ENCODE assay signal across 12 cellular contexts in genomic region chr1:245599413-245600174, GRCh38.
DNase-seq lines count a peak whose midpoint lies in the region; ATAC-seq and TF ChIP-seq lines count a peak whose summit lies in the region.
"Had no signal": no experiment of that assay in that cellular context is flagged by ENCODE, and none has a peak within 500 bp of the region (broad histone marks: within the 10 kb centered on the region; RNA-seq: fewer than 3 reads in every experiment).

No MANE protein-coding gene starts in this region.

- TF ChIP-seq RAD21 in SK-N-SH (IDR thresholded peaks at IDR 0.05; ENCODE audit: low read length) = no peak

- H2AK5ac ChIP-seq in H9 (ENCODE audit: insufficient read length, low read length) = no peak overlapping the region

- H3K4me1 Mint-ChIP-seq in H9 = peaks cover 2 to 3% of the 10 kb centered on the region in 2 experiments; a peak in 1 of 4 replicates
- H3K4me1 Mint-ChIP-seq in activated T-helper 1 cell treated with anti-CD3 and anti-CD28 coated beads, Interleukin-12 subunit alpha, Interleukin-12 subunit beta, Interleukin-2, Interleukin-4 antibody, amounts not matched to agents 30 ng/mL and 10 ng/mL and 1 ng/mL, durations not matched to agents 14 hours and 24 hours and 36 hours (ENCODE audit: low read depth) = no peaks in the 10 kb centered on the region
- H3K4me1 Mint-ChIP-seq: stimulated activated naive B cell treated with anti-CD40 and anti-IgM and Interleukin-4, amounts not matched to agents 10 μg/mL and 1 μg/mL and 100 μg/mL, for 72 hours had no signal

- no CpG with 5 or more reads among the region's 15 CpGs for WGBS in H9 (ENCODE audit: extremely low coverage, insufficient read length, low lambda C conversion rate)
- WGBS in SK-N-SH (ENCODE audit: low lambda C conversion rate) = 69% methylated on average over 15 of the region's 15 CpGs
- whole genome bisulfite sequencing in heart left ventricle, 4 donors = 55 to 60% (median 58%) methylated on average over 15 of the region's 15 CpGs
- 4% methylated on average over 13 of the region's 15 CpGs for WGBS in smooth muscle cell (ENCODE audit: low lambda C conversion rate)

- no peaks in the 10 kb centered on the region for H3K9me2 ChIP-seq in SK-N-SH

- no peaks in the 10 kb centered on the region for H3K4me1 ChIP-seq in H9 (ENCODE audit: insufficient read depth, low read length)
- peaks cover 10 to 53% of the 10 kb centered on the region in 2 experiments; a peak in 3 of 4 replicates for H3K4me1 ChIP-seq in SK-N-SH (ENCODE audit: control insufficient read depth in 1 of 2, insufficient read depth in 2 of 2, low read depth in 1 of 2, low read length in 1 of 2)
- H3K4me1 ChIP-seq in heart left ventricle = peaks cover 0 to 17% (median 12%) of the 10 kb centered on the region in 12 donors
- peaks cover 15% of the 10 kb centered on the region for H3K4me1 ChIP-seq in smooth muscle cell (ENCODE audit: low read depth)

- H3K9me3 ChIP-seq in H9 (ENCODE audit: control insufficient read depth, low read depth, low read length) (no peaks in the 10 kb centered on the region), SK-N-SH (no peaks in the 10 kb centered on the region), heart left ventricle (peaks cover 0 to 2% (median 0%) of the 10 kb centered on the region in 12 donors), smooth muscle cell (replicated peaks; ENCODE audit: low read depth) (no peaks in the 10 kb centered on the region)

- H2AFZ ChIP-seq in H9 (ENCODE audit: low read length) = no peak overlapping the region
- no peak overlapping the region for H2AFZ ChIP-seq in SK-N-SH (ENCODE audit: low read depth)
- H2AFZ ChIP-seq in smooth muscle cell (ENCODE audit: low read depth) = no peak overlapping the region

- H3K4ac ChIP-seq in H9 (ENCODE audit: low read depth, low read length) = no peak overlapping the region

- H3K4me3 ChIP-seq in SK-N-SH (ENCODE audit: low read depth in 2 of 2, low read length in 1 of 2) (no peak overlapping the region), heart left ventricle (peak overlapping the region in 4 of 12 donors; percentile 1 to 14 (median 7)), smooth muscle cell (no peak overlapping the region)

- POLR2A ChIA-PET in SK-N-SH (lab: Yijun Ruan, JAX) = no interaction called here

- no peak overlapping the region for H3K4me3 Mint-ChIP-seq in H9
- no peak overlapping the region for H3K4me3 Mint-ChIP-seq in activated T-helper 1 cell treated with anti-CD3 and anti-CD28 coated beads, Interleukin-12 subunit alpha, Interleukin-12 subunit beta, Interleukin-2, Interleukin-4 antibody, amounts not matched to agents 30 ng/mL and 10 ng/mL and 1 ng/mL, durations not matched to agents 14 hours and 24 hours and 36 hours
- H3K4me3 Mint-ChIP-seq: activated naive CD8-positive, alpha-beta T cell; stimulated activated naive B cell treated with anti-CD40 and anti-IgM and Interleukin-4, amounts not matched to agents 10 μg/mL and 1 μg/mL and 100 μg/mL, for 72 hours had no signal

- no peak overlapping the region for H3T11ph ChIP-seq in H9 (ENCODE audit: low read length)

- H3K36me3 Mint-ChIP-seq in H9 (ENCODE audit: insufficient read depth in 1 of 3, low read depth in 3 of 3) = no peaks in the 10 kb centered on the region
- H3K36me3 Mint-ChIP-seq in activated T-helper 1 cell treated with anti-CD3 and anti-CD28 coated beads, Interleukin-12 subunit alpha, Interleukin-12 subunit beta, Interleukin-2, Interleukin-4 antibody, amounts not matched to agents 30 ng/mL and 10 ng/mL and 1 ng/mL, durations not matched to agents 14 hours and 24 hours and 36 hours (ENCODE audit: low read depth) = no peaks in the 10 kb centered on the region
- H3K36me3 Mint-ChIP-seq: activated naive CD8-positive, alpha-beta T cell; stimulated activated naive B cell treated with anti-CD40 and anti-IgM and Interleukin-4, amounts not matched to agents 10 μg/mL and 1 μg/mL and 100 μg/mL, for 72 hours had no signal

- H3K27ac Mint-ChIP-seq in H9 = peak overlapping the region in 1 of 3 experiments; percentile 40; a peak in 1 of 7 replicates
- no peak overlapping the region for H3K27ac Mint-ChIP-seq in activated T-helper 1 cell treated with anti-CD3 and anti-CD28 coated beads, Interleukin-12 subunit alpha, Interleukin-12 subunit beta, Interleukin-2, Interleukin-4 antibody, amounts not matched to agents 30 ng/mL and 10 ng/mL and 1 ng/mL, durations not matched to agents 14 hours and 24 hours and 36 hours
- H3K27ac Mint-ChIP-seq: activated naive CD8-positive, alpha-beta T cell; stimulated activated naive B cell treated with anti-CD40 and anti-IgM and Interleukin-4, amounts not matched to agents 10 μg/mL and 1 μg/mL and 100 μg/mL, for 72 hours had no signal

- H3K23me2 ChIP-seq in H9 (ENCODE audit: insufficient read length, low read depth, low read length, poor library complexity, severe bottlenecking) = no peaks in the 10 kb centered on the region

- no peaks in the 10 kb centered on the region for H3K79me1 ChIP-seq in H9 (ENCODE audit: insufficient read depth, low read depth, low read length, poor library complexity, severe bottlenecking)

- no peak for TF ChIP-seq EP300 in SK-N-SH (IDR thresholded peaks at IDR 0.05; ENCODE audit: borderline replicate concordance in 1 of 2, low read depth in 1 of 2, low read length in 1 of 2)

- no peak overlapping the region for H2BK15ac ChIP-seq in H9 (ENCODE audit: low read depth, low read length)

- no peaks in the 10 kb centered on the region for H3K9me3 Mint-ChIP-seq in H9
- no peaks in the 10 kb centered on the region for H3K9me3 Mint-ChIP-seq in activated T-helper 1 cell treated with anti-CD3 and anti-CD28 coated beads, Interleukin-12 subunit alpha, Interleukin-12 subunit beta, Interleukin-2, Interleukin-4 antibody, amounts not matched to agents 30 ng/mL and 10 ng/mL and 1 ng/mL, durations not matched to agents 14 hours and 24 hours and 36 hours

- H2BK12ac ChIP-seq in H9 (ENCODE audit: insufficient read length, low read depth, low read length) = no peak overlapping the region

- DNase-seq in H9 (peak; percentile 28), SK-N-SH (no peak), heart left ventricle (peak in 2 of 5 donors; percentile 47 to 53), smooth muscle cell (lab: John Stamatoyannopoulos, UW; ENCODE audit: unreplicated experiment) (peak; percentile 74), HPDE6-E6E7 (ENCODE audit: extremely low spot score) (no peak)
- no peak for DNase-seq in activated CD4-positive, CD25-positive, alpha-beta regulatory T cell treated with anti-CD3 and anti-CD28 coated beads, Interleukin-2, amount 50 U/mL, for 72 hours
- DNase-seq in activated T-helper 1 cell treated with anti-CD3 and anti-CD28 coated beads, Interleukin-12 subunit alpha, Interleukin-12 subunit beta, Interleukin-2, Interleukin-4 antibody, amounts not matched to agents 30 ng/mL and 10 ng/mL and 1 ng/mL, durations not matched to agents 14 hours and 24 hours and 36 hours (ENCODE audit: low spot score) = no peak
- DNase-seq: NCI-H1417 treated with DMSO at 0.1 percent for 48 hours; stimulated activated naive B cell treated with anti-CD40 and anti-IgM and Interleukin-4, amounts not matched to agents 10 μg/mL and 1 μg/mL and 100 μg/mL, for 72 hours; T-helper 9 cell had no signal

- H3K18ac ChIP-seq in H9 (ENCODE audit: insufficient read length, low read depth, low read length) = no peak overlapping the region

- no peak overlapping the region for H4K5ac ChIP-seq in H9 (ENCODE audit: insufficient read length, low read depth, low read length)

- TF ChIP-seq CTCF in H9 (conservative IDR thresholded peaks at IDR 0.05) (no peak), SK-N-SH (IDR thresholded peaks at IDR 0.05) (no peak), heart left ventricle (IDR thresholded peaks at IDR 0.05) (no peak), smooth muscle cell (IDR thresholded peaks at IDR 0.05; ENCODE audit: borderline replicate concordance, insufficient read depth, poor library complexity, severe bottlenecking) (no peak)

- peaks cover 2% of the 10 kb centered on the region; the same call in 1 of the 2 replicates for H3K27me3 Mint-ChIP-seq in H9 (ENCODE audit: low read depth)
- peaks cover 5% of the 10 kb centered on the region for H3K27me3 Mint-ChIP-seq in activated T-helper 1 cell treated with anti-CD3 and anti-CD28 coated beads, Interleukin-12 subunit alpha, Interleukin-12 subunit beta, Interleukin-2, Interleukin-4 antibody, amounts not matched to agents 30 ng/mL and 10 ng/mL and 1 ng/mL, durations not matched to agents 14 hours and 24 hours and 36 hours (ENCODE audit: insufficient read depth)
- H3K27me3 Mint-ChIP-seq: activated naive CD8-positive, alpha-beta T cell had no signal

- no peak overlapping the region for H4K8ac ChIP-seq in H9 (replicated peaks; ENCODE audit: insufficient read length, low read depth, low read length)

- no peak overlapping the region for H2BK20ac ChIP-seq in H9 (ENCODE audit: low read depth, low read length, poor library complexity, severe bottlenecking)

- H3K9ac ChIP-seq in H9 (ENCODE audit: extremely low read depth, insufficient read length, low read length) (no peak overlapping the region), SK-N-SH (no peak overlapping the region), smooth muscle cell (ENCODE audit: low read depth) (peak overlapping the region; percentile 85)

- H4K20me1 ChIP-seq in H9 (ENCODE audit: control insufficient read depth, insufficient read depth, insufficient read length) (no peaks in the 10 kb centered on the region), SK-N-SH (ENCODE audit: insufficient read depth) (no peaks in the 10 kb centered on the region), smooth muscle cell (ENCODE audit: low read depth) (no peaks in the 10 kb centered on the region)

- peaks cover 0 to 37% of the 10 kb centered on the region in 2 experiments for H3K36me3 ChIP-seq in SK-N-SH (replicated peaks in 1 of 2; ENCODE audit: control insufficient read depth in 1 of 2, insufficient read depth in 2 of 2, low read length in 1 of 2)
- H3K36me3 ChIP-seq in heart left ventricle = no peaks in the 10 kb centered on the region
- no peaks in the 10 kb centered on the region for H3K36me3 ChIP-seq in smooth muscle cell (ENCODE audit: low read depth)

- peak; percentile 34 to 85 (median 59) for ATAC-seq in heart left ventricle
- ATAC-seq in GM21360 (IDR thresholded peaks at IDR 0.05; ENCODE audit: unreplicated experiment) = no peak
- ATAC-seq: stimulated activated naive B cell treated with anti-CD40 and anti-IgM and Interleukin-4, amounts not matched to agents 10 μg/mL and 1 μg/mL and 100 μg/mL, for 72 hours had no signal

- no peak overlapping the region for H2BK120ac ChIP-seq in H9 (ENCODE audit: low read depth, low read length, poor library complexity, severe bottlenecking)

- H3K79me2 ChIP-seq in H9 (ENCODE audit: insufficient read depth, low read length) = no peaks in the 10 kb centered on the region
- H3K79me2 ChIP-seq in SK-N-SH (ENCODE audit: insufficient read depth) = no peaks in the 10 kb centered on the region
- peaks cover 25% of the 10 kb centered on the region for H3K79me2 ChIP-seq in smooth muscle cell (ENCODE audit: low read depth)

- no peak overlapping the region for H3K23ac ChIP-seq in H9 (ENCODE audit: insufficient read length, low read depth, low read length)

- CTCF ChIA-PET in SK-N-SH (lab: Yijun Ruan, JAX) = interaction anchor here (0.6 to 1.7 kb wide), 3 partner anchors 443 to 446 kb away, joined by 3 to 7 read pairs (median 3); no protein-coding TSS in a partner anchor

- H3K27me3 ChIP-seq in H9 (ENCODE audit: insufficient read depth, low read length) (no peaks in the 10 kb centered on the region), SK-N-SH (ENCODE audit: insufficient read depth) (no peaks in the 10 kb centered on the region), heart left ventricle (peaks cover 0 to 15% (median 0%) of the 10 kb centered on the region in 9 donors), smooth muscle cell (ENCODE audit: low read depth) (no peaks in the 10 kb centered on the region)

- H3K27ac ChIP-seq in H9 (ENCODE audit: insufficient read length, low read depth, low read length) = no peak overlapping the region
- peak overlapping the region; percentile 28 to 74; a peak in 3 of 4 replicates for H3K27ac ChIP-seq in SK-N-SH (ENCODE audit: low read depth in 2 of 2, low read length in 1 of 2)
- peak overlapping the region in 3 of 12 donors; percentile 42 to 72 (median 56) for H3K27ac ChIP-seq in heart left ventricle
- H3K27ac ChIP-seq in smooth muscle cell (ENCODE audit: low read depth) = peak overlapping the region; percentile 97

- H3K4me2 ChIP-seq in H9 (ENCODE audit: insufficient read depth, insufficient read length, low read length) (no peak overlapping the region), SK-N-SH (no peak overlapping the region; the same call in 1 of the 2 replicates), smooth muscle cell (peak overlapping the region; percentile 67)

- no peak for TF ChIP-seq POLR2A in heart left ventricle (IDR thresholded peaks at IDR 0.05)

- no peak overlapping the region for H4K91ac ChIP-seq in H9 (ENCODE audit: insufficient read length, low read depth, low read length)

- H3K56ac ChIP-seq in H9 (ENCODE audit: insufficient read length, low read depth, low read length) = no peak overlapping the region

- H2BK5ac ChIP-seq in H9 (ENCODE audit: insufficient read length, low read length) = no peak overlapping the region

- H3K14ac ChIP-seq in H9 (ENCODE audit: insufficient read depth, low read length) = no peak overlapping the region

- intact Hi-C loops in heart left ventricle (cut with DNase I) = loop anchor here in 1 of 10 donors (5.0 kb wide), 1 partner anchor 442 kb away; no protein-coding TSS in a partner anchor
- intact Hi-C loops in activated T-helper 1 cell treated with anti-CD3 and anti-CD28 coated beads, Interleukin-12 subunit alpha, Interleukin-12 subunit beta, Interleukin-2, Interleukin-4 antibody, amounts not matched to agents 30 ng/mL and 10 ng/mL and 1 ng/mL, durations not matched to agents 14 hours and 24 hours and 36 hours (cut with micrococcal nuclease) = no loop called here

- no peaks in the 10 kb centered on the region for H3F3A ChIP-seq in SK-N-SH (replicated peaks; ENCODE audit: insufficient read depth)
- H3F3A ChIP-seq in smooth muscle cell (ENCODE audit: low read depth) = peaks cover 29% of the 10 kb centered on the region

Comparison
In these comparisons a context has a peak if more than half of its experiments do, and no peak if none do; other contexts are left out.
1. DNase-seq: peak in H9 (single experiment) and smooth muscle cell (single experiment); none in SK-N-SH (single experiment), activated CD4-positive, CD25-positive, alpha-beta regulatory T cell treated with anti-CD3 and anti-CD28 coated beads, Interleukin-2, amount 50 U/mL, for 72 hours (single experiment), activated T-helper 1 cell treated with anti-CD3 and anti-CD28 coated beads, Interleukin-12 subunit alpha, Interleukin-12 subunit beta, Interleukin-2, Interleukin-4 antibody, amounts not matched to agents 30 ng/mL and 10 ng/mL and 1 ng/mL, durations not matched to agents 14 hours and 24 hours and 36 hours (single experiment) and HPDE6-E6E7 (single experiment).